18 cellular contexts compared by ENCODE assay signal in the genomic region with DNA sequence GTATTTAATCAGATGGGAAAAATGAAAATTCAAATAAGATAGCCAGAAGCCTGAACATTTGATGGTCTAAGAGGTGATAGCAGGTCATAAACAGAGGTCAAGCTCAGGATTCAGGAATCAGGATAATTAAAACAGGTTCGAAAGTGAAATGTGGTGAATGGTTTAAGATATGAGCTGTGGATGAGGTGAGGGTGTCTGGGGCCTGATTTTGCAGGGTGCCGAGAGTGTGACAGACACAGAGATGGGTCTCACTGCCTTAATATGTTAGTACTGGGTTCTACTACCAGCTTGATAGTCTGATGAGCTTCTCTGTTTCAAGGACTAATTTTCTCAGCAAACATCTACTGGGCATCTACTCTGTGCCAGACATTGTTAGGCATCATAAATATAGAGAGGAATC. TPM values are rescaled to one million over a fixed set of nuclear protein-coding genes. Genes with fewer than 3 reads are reported as not detected.
DNase-seq lines count a peak whose midpoint lies in the region; ATAC-seq and TF ChIP-seq lines count a peak whose summit lies in the region.
"Had no signal": no experiment of that assay in that cellular context is flagged by ENCODE, and none has a peak within 500 bp of the region (broad histone marks: within the 10 kb centered on the region; RNA-seq: fewer than 3 reads in every experiment).

No MANE protein-coding gene starts in this region.

- no peak overlapping the region for H3K9ac ChIP-seq in Karpas-422 (ENCODE audit: low read length)

- H3K27me3 Mint-ChIP-seq in immature natural killer cell (ENCODE audit: low read depth in 3 of 3): peaks cover 2 to 9% (median 4%) of the 10 kb centered on the region in 3 donors

- no peak for TF ChIP-seq CTCF in foreskin fibroblast (IDR thresholded peaks at IDR 0.05; ENCODE audit: low read depth, low read length)

- H3K27me3 ChIP-seq in Karpas-422 (ENCODE audit: low read length): no peaks in the 10 kb centered on the region
- H3K27me3 ChIP-seq: Peyer's patch had no signal

- H3K27ac ChIP-seq in Karpas-422 (ENCODE audit: low read length): no peak overlapping the region
- H3K27ac ChIP-seq: C4-2B, Peyer's patch, SK-N-MC had no signal

- H3K9me3 ChIP-seq in Karpas-422 (ENCODE audit: low read length): no peaks in the 10 kb centered on the region
- H3K9me3 ChIP-seq: HAP-1, Peyer's patch had no signal

- ATAC-seq in activated naive CD4-positive, alpha-beta T cell treated with anti-CD3 and anti-CD28 coated beads, Interleukin-2, amount 50 U/mL, for 72 hours: peak; percentile 46 to 54
- peak; percentile 25 for ATAC-seq in GM19463 (IDR thresholded peaks at IDR 0.05; ENCODE audit: unreplicated experiment)
- peak; percentile 78 for ATAC-seq in stimulated activated effector memory CD8-positive, alpha-beta T cell treated with anti-CD3 and anti-CD28 coated beads, Interleukin-12 subunit alpha, Interleukin-12 subunit beta, amount 100 ng/mL, for 72 hours
- ATAC-seq in HG03097 (IDR thresholded peaks at IDR 0.05; ENCODE audit: low FRiP score, unreplicated experiment): no peak
- ATAC-seq: K562 had no signal

- H3K4me3 ChIP-seq in Karpas-422 (ENCODE audit: low read length) (no peak overlapping the region), foreskin fibroblast (ENCODE audit: low read depth in 1 of 2, low read length in 2 of 2) (no peak overlapping the region)
- H3K4me3 ChIP-seq: HAP-1, K562, Peyer's patch, SK-N-MC had no signal

- DNase-seq in activated naive CD4-positive, alpha-beta T cell treated with anti-CD3 and anti-CD28 coated beads, Interleukin-2, amount 50 U/mL, for 72 hours (ENCODE audit: low spot score in 2 of 2): no peak
- DNase-seq in activated naive CD4-positive, alpha-beta T cell (lab: John Stamatoyannopoulos, UW): no peak
- DNase-seq in Karpas-422: peak; percentile 11
- DNase-seq in stimulated activated effector memory CD8-positive, alpha-beta T cell treated with anti-CD3 and anti-CD28 coated beads, Interleukin-12 subunit alpha, Interleukin-12 subunit beta, amount 100 ng/mL, for 72 hours (ENCODE audit: low spot score in 2 of 2): no peak
- DNase-seq in immature natural killer cell: no peak
- no peak for DNase-seq in foreskin fibroblast
- DNase-seq: DMS 273 treated with DMSO at 0.1 percent for 48 hours, GDM1, NCI-H1092, NCI-H510A treated with DMSO at 0.1 percent for 48 hours, Peyer's patch, Right ventricle myocardium superior had no signal

- 0 out of 2 replicates have a peak, but pooled peaks cover 2% of the 10 kb centered on the region for H3K4me1 ChIP-seq in Karpas-422 (ENCODE audit: low read length)
- H3K4me1 ChIP-seq: HAP-1, Peyer's patch had no signal

- H3K36me3 Mint-ChIP-seq in activated naive CD4-positive, alpha-beta T cell treated with anti-CD3 and anti-CD28 coated beads, Interleukin-2, amount 50 U/mL, for 72 hours: no peaks in the 10 kb centered on the region
- H3K36me3 Mint-ChIP-seq in stimulated activated effector memory CD8-positive, alpha-beta T cell treated with anti-CD3 and anti-CD28 coated beads, Interleukin-12 subunit alpha, Interleukin-12 subunit beta, amount 100 ng/mL, for 72 hours: no peaks in the 10 kb centered on the region
- no peaks in the 10 kb centered on the region for H3K36me3 Mint-ChIP-seq in immature natural killer cell

- H2AFZ ChIP-seq in Karpas-422 (ENCODE audit: low read length): no peak overlapping the region

- no peaks in the 10 kb centered on the region for H3K9me3 Mint-ChIP-seq in activated naive CD4-positive, alpha-beta T cell treated with anti-CD3 and anti-CD28 coated beads, Interleukin-2, amount 50 U/mL, for 72 hours
- H3K9me3 Mint-ChIP-seq in stimulated activated effector memory CD8-positive, alpha-beta T cell treated with anti-CD3 and anti-CD28 coated beads, Interleukin-12 subunit alpha, Interleukin-12 subunit beta, amount 100 ng/mL, for 72 hours: no peaks in the 10 kb centered on the region
- no peaks in the 10 kb centered on the region for H3K9me3 Mint-ChIP-seq in immature natural killer cell

- no peaks in the 10 kb centered on the region for H4K20me1 ChIP-seq in Karpas-422 (ENCODE audit: insufficient read depth, low read depth, low read length)

- H3K79me2 ChIP-seq in Karpas-422 (ENCODE audit: low read length): no peaks in the 10 kb centered on the region

- H3K36me3 ChIP-seq in Karpas-422 (ENCODE audit: insufficient read depth, low read length): no peaks in the 10 kb centered on the region
- H3K36me3 ChIP-seq: HAP-1, Peyer's patch had no signal

- H3K4me3 Mint-ChIP-seq in stimulated activated effector memory CD8-positive, alpha-beta T cell treated with anti-CD3 and anti-CD28 coated beads, Interleukin-12 subunit alpha, Interleukin-12 subunit beta, amount 100 ng/mL, for 72 hours: no peak overlapping the region
- H3K4me3 Mint-ChIP-seq in immature natural killer cell: no peak overlapping the region

- H3K9me2 ChIP-seq in Karpas-422 (replicated peaks; ENCODE audit: insufficient read depth, low read length): no peaks in the 10 kb centered on the region

- H3K4me1 Mint-ChIP-seq in stimulated activated effector memory CD8-positive, alpha-beta T cell treated with anti-CD3 and anti-CD28 coated beads, Interleukin-12 subunit alpha, Interleukin-12 subunit beta, amount 100 ng/mL, for 72 hours: peaks cover 12% of the 10 kb centered on the region
- H3K4me1 Mint-ChIP-seq in immature natural killer cell: no peaks in the 10 kb centered on the region

- no peak overlapping the region for H3K4me2 ChIP-seq in Karpas-422 (ENCODE audit: low read depth, low read length, poor library complexity, severe bottlenecking)

- no peak overlapping the region for H3K27ac Mint-ChIP-seq in activated naive CD4-positive, alpha-beta T cell treated with anti-CD3 and anti-CD28 coated beads, Interleukin-2, amount 50 U/mL, for 72 hours
- H3K27ac Mint-ChIP-seq in stimulated activated effector memory CD8-positive, alpha-beta T cell treated with anti-CD3 and anti-CD28 coated beads, Interleukin-12 subunit alpha, Interleukin-12 subunit beta, amount 100 ng/mL, for 72 hours: peak overlapping the region; percentile 2
- H3K27ac Mint-ChIP-seq in immature natural killer cell: no peak overlapping the region

RNA-seq across cellular contexts. Expression of gene EMSY, which starts 19.9 kb away (rescaled TPM):
- 10 to 100 TPM; 30.5 to 62.2 TPM for total RNA-seq in activated naive CD4-positive, alpha-beta T cell treated with anti-CD3 and anti-CD28 coated beads, Interleukin-2, amount 50 U/mL, for 72 hours
- 40.3 and 45.2 TPM in 2 replicates for total RNA-seq in Karpas-422 (2014; rRNA removed; shearing (Covaris generic); ENCODE audit: low replicate concordance)
- polyA plus RNA-seq in immature natural killer cell: 10 to 100 TPM; 14.4 to 16.9 (median 15.5) TPM

RNA-seq across cellular contexts. Expression of gene GVQW3, which starts 43.8 kb away (rescaled TPM):
- 1 to 10 TPM; 1.0 to 3.9 TPM for total RNA-seq in activated naive CD4-positive, alpha-beta T cell treated with anti-CD3 and anti-CD28 coated beads, Interleukin-2, amount 50 U/mL, for 72 hours
- 15.8 and 18.5 TPM in 2 replicates for total RNA-seq in Karpas-422 (2014; rRNA removed; shearing (Covaris generic); ENCODE audit: low replicate concordance)
- polyA plus RNA-seq in immature natural killer cell: 1 to 10 TPM in 2 of 3 donors, under 1 TPM in 1; 0.13 to 1.3 (median 1.0) TPM

RNA-seq across cellular contexts. Expression of gene THAP12, which starts 44.0 kb away (rescaled TPM):
- total RNA-seq in activated naive CD4-positive, alpha-beta T cell treated with anti-CD3 and anti-CD28 coated beads, Interleukin-2, amount 50 U/mL, for 72 hours: 10 to 100 TPM; 27.7 to 36.0 TPM
- 59.7 and 126 TPM in 2 replicates for total RNA-seq in Karpas-422 (2014; rRNA removed; shearing (Covaris generic); ENCODE audit: low replicate concordance)
- polyA plus RNA-seq in immature natural killer cell: 10 to 100 TPM; 55.5 to 68.1 (median 58.6) TPM
